Comparison of ENCODE assay signal across 8 cellular contexts in the genomic region with DNA sequence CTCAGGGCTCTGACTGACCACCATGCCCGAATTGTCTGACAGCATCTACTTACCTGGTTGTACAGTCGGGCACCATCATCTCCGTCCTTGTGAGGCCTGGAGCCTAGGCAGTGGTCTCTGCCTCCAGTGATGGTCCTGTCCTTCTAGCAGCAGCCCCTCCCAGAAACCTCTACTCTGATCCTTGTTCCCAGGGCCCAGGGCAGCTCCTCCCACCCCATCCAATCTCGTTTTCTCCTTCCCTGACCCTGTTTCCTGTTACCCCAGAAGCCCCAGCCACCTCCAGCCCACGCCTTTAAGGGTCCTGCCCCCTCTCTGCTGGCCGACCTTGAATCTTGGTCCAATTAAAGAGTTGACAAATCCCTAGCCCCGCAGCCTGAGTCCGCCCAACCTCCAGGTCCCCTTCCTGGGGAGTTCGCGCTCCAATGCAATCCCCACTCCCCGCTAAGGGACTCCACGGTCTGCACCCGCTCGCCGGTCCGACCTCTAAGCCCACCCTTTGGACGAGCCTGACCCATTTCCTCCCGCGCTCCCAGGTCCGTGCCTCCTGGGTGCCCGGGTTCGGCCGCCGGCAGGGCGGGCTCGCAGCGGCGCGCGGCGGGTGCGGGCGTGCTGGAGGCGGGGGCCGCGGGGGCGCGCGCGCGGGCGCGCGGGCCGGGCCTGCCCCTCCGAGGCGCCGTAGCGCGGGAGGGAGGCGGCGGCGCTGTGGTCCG. TPM values are rescaled to one million over a fixed set of nuclear protein-coding genes. Genes with fewer than 3 reads are reported as not detected.
DNase-seq lines count a peak whose midpoint lies in the region; ATAC-seq, FAIRE-seq and TF ChIP-seq lines count a peak whose summit lies in the region.

A gene with protein sequence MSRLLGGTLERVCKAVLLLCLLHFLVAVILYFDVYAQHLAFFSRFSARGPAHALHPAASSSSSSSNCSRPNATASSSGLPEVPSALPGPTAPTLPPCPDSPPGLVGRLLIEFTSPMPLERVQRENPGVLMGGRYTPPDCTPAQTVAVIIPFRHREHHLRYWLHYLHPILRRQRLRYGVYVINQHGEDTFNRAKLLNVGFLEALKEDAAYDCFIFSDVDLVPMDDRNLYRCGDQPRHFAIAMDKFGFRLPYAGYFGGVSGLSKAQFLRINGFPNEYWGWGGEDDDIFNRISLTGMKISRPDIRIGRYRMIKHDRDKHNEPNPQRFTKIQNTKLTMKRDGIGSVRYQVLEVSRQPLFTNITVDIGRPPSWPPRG (plus strand): TSS at position 660 of the 710 bp plus-strand sequence. CDS start 1,951 bp downstream, outside the sequence.

- peak; percentile 72 for FAIRE-seq in GM19239 (lab: Jason Lieb, UNC)

- no peaks in the 10 kb centered on the region for H3K9me2 ChIP-seq in hepatocyte (replicated peaks; ENCODE audit: insufficient read depth)

- H3K4me2 ChIP-seq in hepatocyte = peak within 1 kb of the TSS; percentile 99

- H3K4me1 ChIP-seq in Panc1 (ENCODE audit: control insufficient read depth, insufficient read depth, low read length) (peaks cover 40% of the 10 kb centered on the region), hepatocyte (ENCODE audit: insufficient read depth) (peaks cover 35% of the 10 kb centered on the region), rectal smooth muscle tissue (ENCODE audit: control insufficient read depth, insufficient read depth, low read length) (peaks cover 11% of the 10 kb centered on the region)

- POLR2A ChIA-PET in Panc1 (lab: Charles Lee) = no interaction called here

- in situ Hi-C loops in Panc1 (cut with HindIII; ENCODE audit: low pct_unique_long_range_greater_than_20kb, low sequenced_read_pairs) = no loop called here
- in situ Hi-C loops in astrocyte of the cerebellum (cut with HindIII; ENCODE audit: low sequenced_read_pairs) = loop anchor here (10.0 kb wide), 1 partner anchor 46 kb away; no protein-coding TSS in a partner anchor

- H3K36me3 ChIP-seq in Panc1 (ENCODE audit: control insufficient read depth, insufficient read depth, low read length) (peaks cover 4% of the 10 kb centered on the region; the same call in 1 of the 2 replicates), hepatocyte (replicated peaks; ENCODE audit: insufficient read depth, low read depth) (no peaks in the 10 kb centered on the region), rectal smooth muscle tissue (ENCODE audit: control insufficient read depth, insufficient read depth, low read length) (peaks cover 13% of the 10 kb centered on the region)

- H3K27me3 ChIP-seq in Panc1 (ENCODE audit: control insufficient read depth, insufficient read depth, low read length) = no peaks in the 10 kb centered on the region
- no peaks in the 10 kb centered on the region for H3K27me3 ChIP-seq in hepatocyte
- H3K27me3 ChIP-seq in rectal smooth muscle tissue (ENCODE audit: control insufficient read depth, insufficient read depth, low read length) = no peaks in the 10 kb centered on the region

- TF ChIP-seq CTCF in Panc1 (IDR thresholded peaks at IDR 0.05) (no peak), astrocyte of the cerebellum (IDR thresholded peaks at IDR 0.05; ENCODE audit: low read depth, low read length, missing control alignments) (no peak), hepatocyte (IDR thresholded peaks at IDR 0.05; ENCODE audit: poor library complexity) (no peak)

- intact Hi-C loops in Panc1 (cut with micrococcal nuclease; ENCODE audit: unreplicated experiment) = no loop called here

- whole genome bisulfite sequencing in hepatocyte (ENCODE audit: low lambda C conversion rate, missing lambda C conversion rate) = 9% methylated on average over 25 of the region's 54 CpGs

- CTCF ChIA-PET in Panc1 (lab: Charles Lee) = no interaction called here

- peaks cover 53% of the 10 kb centered on the region for H3K79me2 ChIP-seq in hepatocyte

- H3K4me3 ChIP-seq in Panc1 (ENCODE audit: low read depth in 2 of 2, low read length in 2 of 2) (peak within 1 kb of the TSS; percentile 63 to 75), astrocyte of the cerebellum (ENCODE audit: low read depth, low read length) (peak within 1 kb of the TSS; percentile 56), hepatocyte (peak within 1 kb of the TSS; percentile 70), rectal smooth muscle tissue (ENCODE audit: low read length) (peak within 1 kb of the TSS; percentile 75)

- H3K27ac ChIP-seq in Panc1 (ENCODE audit: low read length) (peak within 1 kb of the TSS; percentile 89), hepatocyte (peak within 1 kb of the TSS; percentile 79), rectal smooth muscle tissue (ENCODE audit: low read depth, low read length) (no peak within 1 kb of the TSS)

- no TSS peak for BruUV-seq in Panc1 (replicated peaks; lab: Mats Ljungman, UMichigan)

- H3K9ac ChIP-seq in rectal smooth muscle tissue (ENCODE audit: low read length) = peak within 1 kb of the TSS; percentile 45

- peak within 1 kb of the TSS; percentile 52 for H2AFZ ChIP-seq in hepatocyte

- no peaks in the 10 kb centered on the region for H3K9me3 ChIP-seq in Panc1 (ENCODE audit: control insufficient read depth, insufficient read depth, low read depth, low read length)
- H3K9me3 ChIP-seq in hepatocyte (ENCODE audit: low read depth) = no peaks in the 10 kb centered on the region

- peak; percentile 49 for ATAC-seq in Panc1

- H4K20me1 ChIP-seq in hepatocyte (ENCODE audit: insufficient read depth, poor library complexity, severe bottlenecking) = peaks cover 30% of the 10 kb centered on the region

- peak; percentile 89 for DNase-seq in AG08396 (ENCODE audit: low spot score)
- peak; percentile 85 for DNase-seq in GM19239 (ENCODE audit: insufficient read length, low spot score)
- DNase-seq in Panc1 (ENCODE audit: low read depth, low spot score) = no peak
- DNase-seq in astrocyte of the cerebellum (ENCODE audit: low read depth) = no peak
- peak; percentile 77 for DNase-seq in hepatocyte (ENCODE audit: low spot score)
- DNase-seq in NCI-H1436 treated with DMSO at 0.1 percent for 48 hours (lab: John Stamatoyannopoulos, UW) = no peak
- DNase-seq in NOMO-1 treated with dmso at 0.1 percent for 144 hours (lab: John Stamatoyannopoulos, UW; ENCODE audit: unreplicated experiment) = no peak

RNA-seq across cellular contexts. Expression of the gene that starts here (rescaled TPM):
- total RNA-seq in Panc1 (2021; ENCODE audit: unreplicated experiment) = 90.1 TPM
- polyA plus RNA-seq in Panc1 (2012; ENCODE audit: insufficient read length) = 109 TPM
- total RNA-seq in hepatocyte = 45.7 and 48.2 TPM in 2 replicates
- polyA plus RNA-seq in hepatocyte = 68.8 and 73.8 TPM in 2 replicates

Comparison
In these comparisons a context has a peak if more than half of its experiments do, and no peak if none do; other contexts are left out.
1. DNase-seq: peak in AG08396 (single experiment), GM19239 (single experiment) and hepatocyte (single experiment); none in Panc1 (single experiment), astrocyte of the cerebellum (single experiment), NCI-H1436 treated with DMSO at 0.1 percent for 48 hours (single experiment) and NOMO-1 treated with dmso at 0.1 percent for 144 hours (single experiment).
2. Peak in every context shown above with its lines, with median percentiles within 50 percentile points of each other: H3K4me3 ChIP-seq.